28 cellular contexts compared by ENCODE assay signal in genomic region chr17:40950176-40950575, GRCh38. TPM values are rescaled to one million over a fixed set of nuclear protein-coding genes. Genes with fewer than 3 reads are reported as not detected.
DNase-seq lines count a peak whose midpoint lies in the region; ATAC-seq, FAIRE-seq and TF ChIP-seq lines count a peak whose summit lies in the region.
"Had no signal": no experiment of that assay in that cellular context is flagged by ENCODE, and none has a peak within 500 bp of the region (broad histone marks: within the 10 kb centered on the region; RNA-seq: fewer than 3 reads in every experiment).

No MANE protein-coding gene starts in this region.

- H3K4me3 Mint-ChIP-seq in mesothelial cell of epicardium, result no peak overlapping the region

- no peaks in the 10 kb centered on the region for H3K27me3 Mint-ChIP-seq in mesothelial cell of epicardium (ENCODE audit: low read depth)

- H3K4me1 ChIP-seq in pancreas, result no peaks in the 10 kb centered on the region
- H3K4me1 ChIP-seq: BLaER1 had no signal

- peaks cover 0 to 3% (median 0%) of the 10 kb centered on the region in 4 donors for H3K27me3 ChIP-seq in pancreas
- H3K27me3 ChIP-seq: BLaER1 had no signal

- H3K9me3 Mint-ChIP-seq in mesothelial cell of epicardium, result no peaks in the 10 kb centered on the region
- H3K9me3 Mint-ChIP-seq: CD4-positive, alpha-beta memory T cell had no signal

- TF ChIP-seq CTCF in mesothelial cell of epicardium (IDR thresholded peaks at IDR 0.05; ENCODE audit: unreplicated experiment) (no peak), pancreas (IDR thresholded peaks at IDR 0.05) (no peak)

- no peak overlapping the region for H3K4me3 ChIP-seq in pancreas
- H3K4me3 ChIP-seq: BLaER1 had no signal

- H3K36me3 Mint-ChIP-seq in mesothelial cell of epicardium, result no peaks in the 10 kb centered on the region
- H3K36me3 Mint-ChIP-seq: CD4-positive, alpha-beta memory T cell had no signal

- peaks cover 48% of the 10 kb centered on the region for H3K4me1 Mint-ChIP-seq in mesothelial cell of epicardium
- H3K4me1 Mint-ChIP-seq: CD4-positive, alpha-beta memory T cell had no signal

- H3K9me3 ChIP-seq in pancreas, result no peaks in the 10 kb centered on the region
- H3K9me3 ChIP-seq: BLaER1, SJCRH30 had no signal

- DNase-seq in NCI-H2107 treated with DMSO at 0.1 percent for 48 hours (lab: John Stamatoyannopoulos, UW; ENCODE audit: unreplicated experiment) (peak; percentile 21), NCI-H2107 (lab: John Stamatoyannopoulos, UW) (no peak), NCI-H748 (lab: John Stamatoyannopoulos, UW; ENCODE audit: unreplicated experiment) (peak; percentile 86), mesothelial cell of epicardium (ENCODE audit: low spot score in 2 of 2, unreplicated experiment in 2 of 2) (no peak), pancreas (no peak)
- DNase-seq: ACHN; CD4-positive, alpha-beta memory T cell; DMS153; GOT3; HCEC 1CT; Karpas-422; NCI-H2029; NCI-H2171 treated with DMSO at 0.1 percent for 48 hours; NCI-H446 treated with DMSO at 0.1 percent for 48 hours; NCI-H526 treated with DMSO at 0.1 percent for 48 hours; SJCRH30; T-helper 1 cell had no signal

- no peak for ATAC-seq in GM21423 (IDR thresholded peaks at IDR 0.05; ENCODE audit: unreplicated experiment)
- ATAC-seq in GM21737 (IDR thresholded peaks at IDR 0.05; ENCODE audit: unreplicated experiment), result no peak
- no peak for ATAC-seq in pancreas
- no peak for ATAC-seq in GM18873 (IDR thresholded peaks at IDR 0.05; ENCODE audit: low FRiP score, unreplicated experiment)

- FAIRE-seq in pancreas (lab: Jason Lieb, UNC), result no peak
- FAIRE-seq: GM12891, RCC 7860 had no signal

- WGBS in pancreas, 2 donors, result 68 to 78% methylated on average over 7 of the region's 7 CpGs

- H3K27ac ChIP-seq in pancreas, result no peak overlapping the region
- H3K27ac ChIP-seq: 22Rv1, BLaER1 had no signal

- peak overlapping the region; percentile 1 for H3K27ac Mint-ChIP-seq in mesothelial cell of epicardium
- H3K27ac Mint-ChIP-seq: CD4-positive, alpha-beta memory T cell had no signal

- intact Hi-C loops in pancreas (cut with DNase I), result no loop called here

- no peaks in the 10 kb centered on the region for H3K36me3 ChIP-seq in pancreas
- H3K36me3 ChIP-seq: BLaER1, SJCRH30 had no signal

RNA-seq across cellular contexts. Expression of gene KRT23, which starts 12.7 kb away (rescaled TPM):
- total RNA-seq in mesothelial cell of epicardium (2.3 to 2.8 TPM (median 2.6 TPM) in 3 replicates), pancreas (10 to 100 TPM in 2 of 6 donors, 1 to 10 TPM in 1, under 1 TPM in 3; 0.78 to 17.7 (median 1.1) TPM)
- 1 to 10 TPM in 1 of 2 donors, under 1 TPM in 1; 0.59 to 7.6 TPM for polyA plus RNA-seq in pancreas
- total RNA-seq: CD4-positive, alpha-beta memory T cell; G401; M059J; OCI-LY7; SJCRH30 had no signal

RNA-seq across cellular contexts. Expression of gene KRT39, which starts 16.6 kb away (rescaled TPM):
- total RNA-seq in mesothelial cell of epicardium, result not detected in 3 replicates
- not detected for total RNA-seq in pancreas
- polyA plus RNA-seq in pancreas, result not detected
- total RNA-seq: Calu3; CD4-positive, alpha-beta memory T cell; G401; M059J; OCI-LY7; SJCRH30 had no signal
- polyA plus RNA-seq: CD4-positive, alpha-beta memory T cell had no signal

RNA-seq across cellular contexts. Expression of gene KRT40, which starts 34.0 kb away (rescaled TPM):
- 0.16 TPM in 1 of 3 replicates, not detected in the others for total RNA-seq in mesothelial cell of epicardium
- under 1 TPM in 3 of 6 donors, not detected in 3; 0.09 to 0.24 (median 0.20) TPM for total RNA-seq in pancreas
- polyA plus RNA-seq in pancreas, result 1 to 10 TPM in 1 of 2 donors, under 1 TPM in 1; 0.61 to 1.0 TPM
- total RNA-seq: Calu3; CD4-positive, alpha-beta memory T cell; G401; M059J; OCI-LY7; SJCRH30 had no signal
- polyA plus RNA-seq: CD4-positive, alpha-beta memory T cell had no signal

RNA-seq across cellular contexts. Expression of gene KRTAP3-3, which starts 43.8 kb away (rescaled TPM):
- not detected in 3 replicates for total RNA-seq in mesothelial cell of epicardium
- not detected for total RNA-seq in pancreas
- under 1 TPM in 1 of 2 donors, not detected in 1; 0.30 TPM for polyA plus RNA-seq in pancreas
- total RNA-seq: Calu3; CD4-positive, alpha-beta memory T cell; G401; OCI-LY7; SJCRH30 had no signal
- polyA plus RNA-seq: CD4-positive, alpha-beta memory T cell had no signal

RNA-seq across cellular contexts. Expression of gene KRTAP3-2, which starts 49.5 kb away (rescaled TPM):
- total RNA-seq in mesothelial cell of epicardium (not detected in 3 replicates), pancreas (not detected)
- not detected for polyA plus RNA-seq in pancreas
- total RNA-seq: Calu3; CD4-positive, alpha-beta memory T cell; G401; M059J; OCI-LY7; SJCRH30 had no signal
- polyA plus RNA-seq: CD4-positive, alpha-beta memory T cell had no signal

Comparison
In these comparisons a context has a peak if more than half of its experiments do, and no peak if none do; other contexts are left out.
1. DNase-seq: peak in NCI-H2107 treated with DMSO at 0.1 percent for 48 hours (single experiment) and NCI-H748 (single experiment); none in NCI-H2107 (single experiment), mesothelial cell of epicardium (0 of 2) and pancreas (0 of 6).